Comparison of ENCODE assay signal across 11 cellular contexts in the genomic region with DNA sequence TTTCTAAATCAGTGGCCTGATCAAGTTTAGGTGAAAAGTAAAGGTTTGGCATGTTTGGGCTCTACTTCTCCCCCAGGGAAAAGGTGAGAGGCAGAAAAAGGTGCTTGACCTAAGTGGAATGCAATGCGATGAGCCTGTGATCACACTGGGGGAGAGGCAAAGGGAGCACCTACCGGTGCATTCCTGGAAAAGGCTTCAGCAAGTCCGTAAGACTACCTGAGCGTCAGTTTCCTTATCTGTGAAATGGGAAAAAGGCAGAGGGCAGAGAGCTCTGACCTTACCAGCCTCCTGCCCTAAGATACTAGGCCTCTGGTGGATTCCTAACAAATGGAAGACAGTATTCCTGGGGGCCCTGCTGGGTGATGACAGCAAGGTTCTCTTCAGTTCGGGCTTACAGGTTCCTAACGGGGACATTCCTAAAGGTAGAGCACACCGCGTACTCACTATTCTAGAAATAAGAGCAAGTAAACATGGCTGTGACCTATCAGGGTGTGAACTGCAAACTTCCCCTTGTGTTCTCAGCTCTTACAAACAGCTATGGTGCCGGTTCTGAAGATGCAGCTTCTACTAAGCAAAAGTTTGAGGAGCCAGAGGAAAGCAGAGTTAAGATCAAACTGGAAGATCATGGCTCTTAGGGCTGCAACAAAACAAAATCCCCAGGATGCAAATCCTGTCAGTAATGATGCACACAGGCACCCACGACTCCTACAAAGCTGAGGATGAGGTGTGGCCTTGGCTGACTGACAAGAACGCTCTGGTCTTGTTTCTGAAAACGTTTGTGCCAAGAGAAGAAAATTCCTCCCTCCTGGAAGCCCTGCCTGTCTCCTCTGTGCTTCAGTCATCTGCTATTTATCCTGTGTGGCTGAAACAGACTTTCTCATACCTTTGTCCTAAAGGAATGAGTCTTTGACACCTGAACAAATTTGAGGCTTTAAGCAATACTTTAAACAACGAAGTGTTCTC. TPM values are rescaled to one million over a fixed set of nuclear protein-coding genes. Genes with fewer than 3 reads are reported as not detected.
DNase-seq lines count a peak whose midpoint lies in the region; ATAC-seq, FAIRE-seq and TF ChIP-seq lines count a peak whose summit lies in the region.
"Had no signal": no experiment of that assay in that cellular context is flagged by ENCODE, and none has a peak within 500 bp of the region (broad histone marks: within the 10 kb centered on the region; RNA-seq: fewer than 3 reads in every experiment).

No MANE protein-coding gene starts in this region.

- H3K9me3 ChIP-seq in H1 (ENCODE audit: insufficient read depth in 2 of 2, low read depth in 1 of 2, low read length in 1 of 2) = no peaks in the 10 kb centered on the region
- H3K9me3 ChIP-seq in upper lobe of left lung = no peaks in the 10 kb centered on the region

- POLR2A ChIA-PET in H1 (lab: Charles Lee; ENCODE audit: partially characterized antibody) = no interaction called here

- DNase-seq in NCI-H226 (peak; percentile 58), H1 (ENCODE audit: low read depth in 1 of 2, low spot score in 2 of 2) (no peak), mesenteric fat pad (ENCODE audit: low spot score) (peak; percentile 35), upper lobe of left lung (peak in 1 of 2 donors; percentile 87)
- DNase-seq in activated effector memory CD4-positive, alpha-beta T cell treated with Interleukin-2 at 50 U/mL for 16 hours = no peak
- DNase-seq in activated CD4-positive, alpha-beta T cell treated with anti-CD3 and anti-CD28 coated beads for 4 hours = no peak
- DNase-seq: activated CD8-positive, alpha-beta memory T cell treated with anti-CD3 and anti-CD28 coated beads, Interleukin-2, amount 10 ng/mL, durations not matched to agents 7 days and 5 days; central memory CD4-positive, alpha-beta T cell had no signal

- no peak overlapping the region for H4K5ac ChIP-seq in H1 (ENCODE audit: insufficient read length, low read depth, low read length)

- no peak overlapping the region for H3K4ac ChIP-seq in H1 (replicated peaks; ENCODE audit: insufficient read length, low read depth, low read length)

- TF ChIP-seq CTCF in H1 (IDR thresholded peaks at IDR 0.05; ENCODE audit: control extremely low read depth in 1 of 3, insufficient read depth in 1 of 3, low read depth in 1 of 3, low read length in 3 of 3) (no peak), upper lobe of left lung (IDR thresholded peaks at IDR 0.05) (no peak)

- H3K23me2 ChIP-seq in H1 (ENCODE audit: low read depth, low read length) = no peaks in the 10 kb centered on the region

- CTCF ChIA-PET in H1 (lab: Charles Lee; ENCODE audit: partially characterized antibody) = interaction anchor here (0.9 to 1.1 kb wide), 2 partner anchors 11 to 13 kb away, joined by 3 read pairs; partner anchors contain the start of gene ACSL5

- no peak overlapping the region for H3K56ac ChIP-seq in H1 (replicated peaks; ENCODE audit: insufficient read length, low read depth, low read length)

- no peak for TF ChIP-seq POLR2A in H1 (IDR thresholded peaks at IDR 0.05; ENCODE audit: control extremely low read depth in 1 of 2, low read depth in 2 of 2, low read length in 2 of 2)
- no peak for TF ChIP-seq POLR2A in upper lobe of left lung (IDR thresholded peaks at IDR 0.05)

- H3K4me2 ChIP-seq in H1 (ENCODE audit: insufficient read depth in 1 of 2, low read depth in 2 of 2, low read length in 2 of 2) = no peak overlapping the region

- H3K4me3 ChIP-seq in H1 (ENCODE audit: extremely low read depth in 1 of 4, insufficient read depth in 2 of 4, low read depth in 3 of 4, low read length in 4 of 4) = no peak overlapping the region
- no peak overlapping the region for H3K4me3 ChIP-seq in upper lobe of left lung

- H4K8ac ChIP-seq in H1 (ENCODE audit: extremely low read depth, insufficient read depth, low read length) = no peak overlapping the region

- H2BK12ac ChIP-seq in H1 (ENCODE audit: low read depth, low read length) = no peak overlapping the region

- no peak overlapping the region for H3K27ac ChIP-seq in H1 (ENCODE audit: low read depth, low read length)
- H3K27ac ChIP-seq in upper lobe of left lung = peak overlapping the region; percentile 77 to 85 (median 82)

- no peak overlapping the region for H3K18ac ChIP-seq in H1 (ENCODE audit: extremely low read depth, low read length)

- H3K36me3 ChIP-seq in H1 (ENCODE audit: control insufficient read depth in 2 of 4, insufficient read depth in 4 of 4, low read length in 3 of 4) = no peaks in the 10 kb centered on the region
- H3K36me3 ChIP-seq in upper lobe of left lung = no peaks in the 10 kb centered on the region

- no peak overlapping the region for H2BK5ac ChIP-seq in H1 (ENCODE audit: low read depth, low read length)

- H3K9ac ChIP-seq in H1 (replicated peaks in 1 of 4; ENCODE audit: extremely low read depth in 1 of 4, low read depth in 3 of 4, low read length in 3 of 4) = no peak overlapping the region

- H2AK5ac ChIP-seq in H1 (ENCODE audit: low read depth, low read length) = no peak overlapping the region

- 0 out of 2 replicates have a peak overlapping the region, but pooled peaks have one; percentile 33 for H2AFZ ChIP-seq in H1 (ENCODE audit: low read length)

- 74% methylated on average over 13 of the region's 13 CpGs; no CpG with 5 or more reads in 1 of the 2 experiments for WGBS in H1 (ENCODE audit: extremely low coverage in 1 of 2, insufficient coverage in 1 of 2, insufficient read length in 1 of 2, insufficient replicate concordance in 2 of 2, low coverage in 1 of 2, low lambda C conversion rate in 2 of 2, missing lambda C conversion rate in 1 of 2), 2 experiments
- WGBS in upper lobe of left lung, 2 donors = 48% methylated on average over 13 of the region's 13 CpGs

- H2BK15ac ChIP-seq in H1 (ENCODE audit: low read length) = no peak overlapping the region

- H3K4me1 ChIP-seq in H1 (replicated peaks in 1 of 4; ENCODE audit: control insufficient read depth in 3 of 4, insufficient read depth in 4 of 4, low read length in 3 of 4) (no peaks in the 10 kb centered on the region), upper lobe of left lung (peaks cover 28 to 56% (median 35%) of the 10 kb centered on the region in 4 donors)

- H4K20me1 ChIP-seq in H1 (replicated peaks in 1 of 2; ENCODE audit: control insufficient read depth in 1 of 2, insufficient read depth in 2 of 2, low read length in 2 of 2) = no peaks in the 10 kb centered on the region

- H2BK20ac ChIP-seq in H1 (ENCODE audit: low read length) = no peak overlapping the region

- H4K91ac ChIP-seq in H1 (replicated peaks; ENCODE audit: insufficient read length, low read length) = no peak overlapping the region

- TF ChIP-seq EP300 in H1 (IDR thresholded peaks at IDR 0.05; ENCODE audit: borderline replicate concordance in 1 of 2, low read depth in 2 of 2, low read length in 2 of 2) (no peak), upper lobe of left lung (IDR thresholded peaks at IDR 0.05) (peak in 2 of 4 donors; percentile 18 to 36)

- no peak for FAIRE-seq in H1 (lab: Jason Lieb, UNC)

- no peaks in the 10 kb centered on the region for H3K79me1 ChIP-seq in H1 (ENCODE audit: low read depth, low read length)

- no peaks in the 10 kb centered on the region for H3K79me2 ChIP-seq in H1 (ENCODE audit: control insufficient read depth in 1 of 2, insufficient read depth in 2 of 2, low read length in 2 of 2)

- no peak overlapping the region for H3K14ac ChIP-seq in H1 (ENCODE audit: insufficient read length)

- no peak overlapping the region for H3K23ac ChIP-seq in H1 (ENCODE audit: insufficient read length)

- no peak overlapping the region for H2BK120ac ChIP-seq in H1 (replicated peaks; ENCODE audit: low read depth, low read length)

- peaks cover 0 to 3% (median under 1%) of the 10 kb centered on the region in 4 experiments; a peak in 4 of 7 replicates for H3K27me3 ChIP-seq in H1 (replicated peaks in 1 of 4; ENCODE audit: control insufficient read depth in 3 of 4, extremely low read depth in 1 of 4, insufficient read depth in 3 of 4, low read length in 3 of 4)
- no peaks in the 10 kb centered on the region for H3K27me3 ChIP-seq in upper lobe of left lung

- TF ChIP-seq RAD21 in H1 (IDR thresholded peaks at IDR 0.05 in 1 of 2, conservative IDR thresholded peaks at IDR 0.05 in 1 of 2; ENCODE audit: low read depth in 2 of 2, low read length in 2 of 2) = no peak

- ATAC-seq in upper lobe of left lung (ENCODE audit: low FRiP score in 2 of 2) = peak; percentile 68 to 71
- no peak for ATAC-seq in HG02885 (IDR thresholded peaks at IDR 0.05; ENCODE audit: poor library complexity, unreplicated experiment)
- ATAC-seq in HG03460 (IDR thresholded peaks at IDR 0.05; ENCODE audit: unreplicated experiment) = no peak
- ATAC-seq: activated CD8-positive, alpha-beta memory T cell treated with anti-CD3 and anti-CD28 coated beads, Interleukin-2, amount 10 ng/mL, durations not matched to agents 7 days and 5 days had no signal

TF ChIP-seq in H1, 55 proteins besides CTCF, POLR2A, EP300 and RAD21:
- TF ChIP-seq RXRA (IDR thresholded peaks at IDR 0.05; ENCODE audit: insufficient read depth, low read depth, low read length) = 0 out of 2 replicates have a peak, but pooled peaks have one; percentile 68
- 0 out of 2 replicates have a peak, but pooled peaks have one; percentile 27 for TF ChIP-seq POLR2AphosphoS5 (IDR thresholded peaks at IDR 0.05; ENCODE audit: low read depth, low read length)
- TF ChIP-seq SIX5 (IDR thresholded peaks at IDR 0.05; ENCODE audit: low read depth, low read length) = no peak
- TF ChIP-seq BCL11A (IDR thresholded peaks at IDR 0.05; ENCODE audit: low read depth in 2 of 2, low read length in 2 of 2) = no peak

RNA-seq across cellular contexts. Expression of gene ACSL5, which starts 13.3 kb away (rescaled TPM):
- total RNA-seq in H1 (2021; fragmentation: NEBNext Ultra II Directional; extraction: Animal tissue kit (Norgen Biotek cat#: 25700)) = not detected in 2 replicates
- not detected in 2 replicates for polyA plus RNA-seq in H1 (2011; rRNA removed)
- 0.03 TPM for polyA plus RNA-seq in H1 (2011; cell fraction: cytosol; rRNA removed)
- polyA plus RNA-seq in H1 (2011; cell fraction: nucleus; rRNA removed) = not detected
- polyA plus RNA-seq in H1 (2012, experiment 1 of 2) = not detected in 4 replicates
- polyA plus RNA-seq in H1 (2012, experiment 2 of 2) = not detected
- polyA plus RNA-seq in H1 (2013, experiment 1 of 2) = not detected
- polyA plus RNA-seq in H1 (2013, experiment 2 of 2) = not detected
- not detected in 2 replicates for polyA minus RNA-seq in H1 (2011; rRNA and poly(A)+ RNA removed)
- polyA minus RNA-seq in H1 (2011; cell fraction: cytosol; rRNA and poly(A)+ RNA removed) = not detected
- not detected for polyA minus RNA-seq in H1 (2011; cell fraction: nucleus; rRNA and poly(A)+ RNA removed)
- 41.9 TPM for total RNA-seq in mesenteric fat pad
- 10 to 100 TPM; 33.2 to 73.0 (median 62.0) TPM for total RNA-seq in upper lobe of left lung
- polyA plus RNA-seq: neural cell had no signal

Comparison
In these comparisons a context has a peak if more than half of its experiments do, and no peak if none do; other contexts are left out.
1. DNase-seq: peak in NCI-H226 (single experiment) and mesenteric fat pad (single experiment); none in H1 (0 of 2), activated effector memory CD4-positive, alpha-beta T cell treated with Interleukin-2 at 50 U/mL for 16 hours (single experiment) and activated CD4-positive, alpha-beta T cell treated with anti-CD3 and anti-CD28 coated beads for 4 hours (0 of 2).
2. ATAC-seq: peak in upper lobe of left lung (2 of 2); none in HG02885 (single experiment) and HG03460 (single experiment).
3. RNA of gene ACSL5, which starts 13.3 kb away (total RNA-seq): 33.2 to 73.0 TPM in upper lobe of left lung and 41.9 TPM in mesenteric fat pad (single experiment); not detected in H1; every median in the first group is over 10 times any median in the second.